16 cellular contexts compared by ENCODE assay signal in the genomic region with DNA sequence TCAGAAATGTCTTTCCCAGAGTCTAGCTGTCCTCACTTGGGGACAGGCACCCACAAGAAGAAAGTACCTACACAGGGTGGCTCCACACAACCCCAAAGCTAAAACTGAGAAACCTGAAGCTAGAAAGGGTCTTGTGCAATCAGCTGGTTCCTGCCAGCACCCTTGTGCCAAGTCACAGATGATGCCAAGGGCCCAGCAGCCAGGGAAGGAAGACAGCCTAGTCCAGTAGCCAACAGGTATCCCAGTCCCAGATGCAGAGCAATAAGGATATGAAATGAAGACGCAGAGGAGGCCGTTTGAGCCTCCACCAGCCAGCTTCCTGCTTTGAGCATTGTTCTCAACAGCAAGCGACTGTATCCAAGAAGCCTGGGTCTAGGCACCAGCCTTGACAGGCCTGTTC. TPM values are rescaled to one million over a fixed set of nuclear protein-coding genes. Genes with fewer than 3 reads are reported as not detected.
DNase-seq lines count a peak whose midpoint lies in the region; ATAC-seq and TF ChIP-seq lines count a peak whose summit lies in the region.
"Had no signal": no experiment of that assay in that cellular context is flagged by ENCODE, and none has a peak within 500 bp of the region (broad histone marks: within the 10 kb centered on the region; RNA-seq: fewer than 3 reads in every experiment).

No MANE protein-coding gene starts in this region.

- no peak for TF ChIP-seq POLR2A in body of pancreas (IDR thresholded peaks at IDR 0.05)
- no peak for TF ChIP-seq POLR2A in right lobe of liver (IDR thresholded peaks at IDR 0.05)

- no peak overlapping the region for H3K4me2 ChIP-seq in smooth muscle cell

- H3K4me1 ChIP-seq in body of pancreas (peaks cover 56% of the 10 kb centered on the region), right lobe of liver (peaks cover 0 to 28% (median 11%) of the 10 kb centered on the region in 4 donors), smooth muscle cell (ENCODE audit: low read depth) (peaks cover 6% of the 10 kb centered on the region)

- DNase-seq in body of pancreas: peak; percentile 66 to 85 (median 76)
- DNase-seq in caudate nucleus (lab: John Stamatoyannopoulos, UW): peak in 1 of 61 donors; percentile 10
- DNase-seq in right lobe of liver: peak in 2 of 3 donors; percentile 74 to 85
- DNase-seq in sciatic nerve (ENCODE audit: low spot score): peak; percentile 33
- no peak for DNase-seq in smooth muscle cell (lab: John Stamatoyannopoulos, UW; ENCODE audit: unreplicated experiment)
- no peak for DNase-seq in NK-92 treated with Interleukin-12 subunit alpha and Interleukin-12 subunit beta, amount 100 ng/mL, for 24 hours (lab: John Stamatoyannopoulos, UW)
- DNase-seq: DMS79 treated with DMSO at 0.1 percent for 48 hours, KBM-7, NCI-H1105 treated with DMSO at 0.1 percent for 48 hours, NCI-H1694 treated with DMSO at 0.1 percent for 48 hours, NCI-H2107, NCI-H510A, NCI-H774, OCI-M1, SHP77 treated with DMSO at 0.1 percent for 48 hours had no signal

- no peak overlapping the region for H2AFZ ChIP-seq in smooth muscle cell (ENCODE audit: low read depth)

- intact Hi-C loops in body of pancreas (cut with DNase I) (no loop called here), right lobe of liver (cut with DNase I) (no loop called here), sciatic nerve (cut with DNase I) (no loop called here)

- H3K9ac ChIP-seq in smooth muscle cell (ENCODE audit: low read depth): no peak overlapping the region

- no peaks in the 10 kb centered on the region for H3K9me3 ChIP-seq in body of pancreas
- H3K9me3 ChIP-seq in right lobe of liver: no peaks in the 10 kb centered on the region
- H3K9me3 ChIP-seq in smooth muscle cell (replicated peaks; ENCODE audit: low read depth): no peaks in the 10 kb centered on the region

- no peaks in the 10 kb centered on the region for H3K79me2 ChIP-seq in smooth muscle cell (ENCODE audit: low read depth)

- WGBS in body of pancreas, 2 donors: 69 to 100% methylated on average over 1 to 3 of the region's 3 CpGs
- WGBS in right lobe of liver (ENCODE audit: insufficient coverage, low coverage, low lambda C conversion rate, missing lambda C conversion rate): 90% methylated on average over 3 of the region's 3 CpGs
- WGBS in smooth muscle cell (ENCODE audit: low lambda C conversion rate): 91% methylated on average over 3 of the region's 3 CpGs

- no peak for TF ChIP-seq CTCF in body of pancreas (IDR thresholded peaks at IDR 0.05)
- TF ChIP-seq CTCF in right lobe of liver (IDR thresholded peaks at IDR 0.05): no peak
- TF ChIP-seq CTCF in smooth muscle cell (IDR thresholded peaks at IDR 0.05; ENCODE audit: borderline replicate concordance, insufficient read depth, poor library complexity, severe bottlenecking): no peak

- no peaks in the 10 kb centered on the region for H3K36me3 ChIP-seq in body of pancreas (replicated peaks in 1 of 2; ENCODE audit: insufficient read depth in 1 of 2, low read depth in 2 of 2)
- H3K36me3 ChIP-seq in right lobe of liver: no peaks in the 10 kb centered on the region
- no peaks in the 10 kb centered on the region for H3K36me3 ChIP-seq in smooth muscle cell (ENCODE audit: low read depth)

- H4K20me1 ChIP-seq in smooth muscle cell (ENCODE audit: low read depth): no peaks in the 10 kb centered on the region

- H3K27ac ChIP-seq in body of pancreas (peak overlapping the region in 3 of 4 donors; percentile 16 to 20 (median 19)), caudate nucleus (ENCODE audit: low read depth, low read length) (peak overlapping the region; percentile 8), right lobe of liver (no peak overlapping the region), smooth muscle cell (ENCODE audit: low read depth) (no peak overlapping the region)

- no peak overlapping the region for H3K4me3 ChIP-seq in body of pancreas
- H3K4me3 ChIP-seq in right lobe of liver: no peak overlapping the region
- H3K4me3 ChIP-seq in smooth muscle cell: no peak overlapping the region

- ATAC-seq in body of pancreas (peak; percentile 70), right lobe of liver (peak in 3 of 4 donors; percentile 59 to 81 (median 68)), sciatic nerve (no peak), HG02884 (IDR thresholded peaks at IDR 0.05; ENCODE audit: unreplicated experiment) (no peak)

- H3K27me3 ChIP-seq in body of pancreas (no peaks in the 10 kb centered on the region), right lobe of liver (no peaks in the 10 kb centered on the region), smooth muscle cell (ENCODE audit: low read depth) (peaks cover 30% of the 10 kb centered on the region)

- peaks cover 5% of the 10 kb centered on the region for H3F3A ChIP-seq in smooth muscle cell (ENCODE audit: low read depth)

RNA-seq across cellular contexts. Expression of a gene that starts 6.1 kb away (rescaled TPM):
- total RNA-seq in body of pancreas (10 to 100 TPM; 30.4 to 34.6 TPM), right lobe of liver (10 to 100 TPM; 12.7 to 26.7 (median 21.5) TPM), sciatic nerve (96.6 TPM), smooth muscle cell (3.5 and 22.2 TPM in 2 replicates)
- 0.19 and 7.8 TPM in 2 replicates for polyA plus RNA-seq in smooth muscle cell

Comparison
In these comparisons a context has a peak if more than half of its experiments do, and no peak if none do; other contexts are left out.
1. ATAC-seq: peak in body of pancreas (single experiment) and right lobe of liver (3 of 4); none in sciatic nerve (single experiment) and HG02884 (single experiment).
2. DNase-seq: peak in body of pancreas (4 of 4), right lobe of liver (2 of 3) and sciatic nerve (single experiment); none in smooth muscle cell (single experiment) and NK-92 treated with Interleukin-12 subunit alpha and Interleukin-12 subunit beta, amount 100 ng/mL, for 24 hours (single experiment).
3. H3K27ac ChIP-seq: peak in body of pancreas (3 of 4) and caudate nucleus (single experiment); none in right lobe of liver (0 of 3) and smooth muscle cell (single experiment).